7 cellular contexts compared by ENCODE assay signal in the genomic region with DNA sequence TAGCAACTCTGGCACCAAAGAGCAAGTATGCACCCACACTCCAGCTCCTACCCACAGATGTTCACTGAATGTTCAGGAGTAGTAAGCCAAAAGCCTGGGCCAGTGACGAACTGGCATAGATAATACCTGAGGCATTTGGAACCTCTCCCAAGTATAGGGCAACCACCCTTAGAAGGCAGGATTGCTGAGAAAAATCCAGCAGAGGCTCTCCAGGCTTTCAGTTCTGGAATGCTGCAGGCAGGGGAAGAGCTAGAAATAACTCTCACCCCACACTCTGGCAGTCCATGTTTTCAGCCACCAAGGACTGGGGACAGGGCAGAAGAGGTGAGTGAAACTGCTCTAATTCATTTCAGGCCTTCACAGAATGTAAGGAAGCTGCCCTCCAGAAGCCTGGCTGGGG.
A peak's percentile ranks its signal among the peaks of the same experiment; 100 is the strongest.
DNase-seq lines count a peak whose midpoint lies in the region; ATAC-seq and TF ChIP-seq lines count a peak whose summit lies in the region.
"Not testable (repeated sequence)": the region's sequence is repeated elsewhere in the genome, so short reads cannot be mapped to it uniquely, and the experiment has no call there.

No MANE protein-coding gene starts in this region.

- not testable (repeated sequence) for TF ChIP-seq CTCF in Panc1 (IDR thresholded peaks at IDR 0.05); heart left ventricle (IDR thresholded peaks at IDR 0.05); left ventricle myocardium inferior (IDR thresholded peaks at IDR 0.05; ENCODE audit: borderline replicate concordance); mucosa of descending colon (IDR thresholded peaks at IDR 0.05); upper lobe of right lung (IDR thresholded peaks at IDR 0.05)

- ATAC-seq in Panc1 = peak; percentile 53; the same call in 1 of the 2 replicates
- ATAC-seq in Right ventricle myocardium superior (ENCODE audit: poor library complexity) = peak; percentile 90
- ATAC-seq in heart left ventricle = peak; percentile 78 to 92 (median 86)
- ATAC-seq in left lobe of liver = peak; percentile 87
- peak; percentile 10 for ATAC-seq in mucosa of descending colon
- ATAC-seq in upper lobe of right lung = peak; percentile 22

- not testable (repeated sequence) for H3K27ac ChIP-seq in Panc1 (ENCODE audit: low read length); upper lobe of right lung
- H3K27ac ChIP-seq in heart left ventricle (peak overlapping the region in 1 of 12 donors; percentile 34), left ventricle myocardium inferior (replicated peaks) (peak overlapping the region; percentile 23)

- H3K9me3 ChIP-seq in Panc1 (ENCODE audit: control insufficient read depth, insufficient read depth, low read depth, low read length); mucosa of descending colon; upper lobe of right lung: not testable (repeated sequence)
- H3K9me3 ChIP-seq in heart left ventricle (peaks cover 0 to 14% (median 0%) of the 10 kb centered on the region in 12 donors), left ventricle myocardium inferior (replicated peaks) (peaks cover 15% of the 10 kb centered on the region)

- BruUV-seq in Panc1 (replicated peaks; lab: Mats Ljungman, UMichigan) = not testable (repeated sequence)

- not testable (repeated sequence) for H3K27me3 ChIP-seq in Panc1 (ENCODE audit: control insufficient read depth, insufficient read depth, low read length); heart left ventricle; left ventricle myocardium inferior (ENCODE audit: low read depth); upper lobe of right lung

- POLR2A ChIA-PET in Panc1 (lab: Charles Lee) = not testable (repeated sequence)

- TF ChIP-seq POLR2A in heart left ventricle (IDR thresholded peaks at IDR 0.05) = not testable (repeated sequence)

- not testable (repeated sequence) for H3K4me3 ChIP-seq in Panc1 (ENCODE audit: low read depth in 2 of 2, low read length in 2 of 2); heart left ventricle; left ventricle myocardium inferior; mucosa of descending colon; upper lobe of right lung

- intact Hi-C loops in Panc1 (cut with micrococcal nuclease; ENCODE audit: unreplicated experiment); Right ventricle myocardium superior (cut with DNase I); heart left ventricle (cut with DNase I); left ventricle myocardium inferior (cut with micrococcal nuclease); mucosa of descending colon (cut with DNase I, micrococcal nuclease); upper lobe of right lung (cut with DNase I): not testable (repeated sequence)

- in situ Hi-C loops in Panc1 (cut with HindIII; ENCODE audit: low pct_unique_long_range_greater_than_20kb, low sequenced_read_pairs) = not testable (repeated sequence)

- CTCF ChIA-PET in Panc1 (lab: Charles Lee) = not testable (repeated sequence)

- H3K4me1 ChIP-seq in Panc1 (ENCODE audit: control insufficient read depth, insufficient read depth, low read length); heart left ventricle; left ventricle myocardium inferior; mucosa of descending colon (ENCODE audit: low read depth); upper lobe of right lung: not testable (repeated sequence)

- DNase-seq in Panc1 (ENCODE audit: low read depth, low spot score); Right ventricle myocardium superior; heart left ventricle; left ventricle myocardium inferior; left lobe of liver (ENCODE audit: low spot score); mucosa of descending colon; upper lobe of right lung: not testable (repeated sequence)

- H3K36me3 ChIP-seq in Panc1 (ENCODE audit: control insufficient read depth, insufficient read depth, low read length); heart left ventricle; left ventricle myocardium inferior; mucosa of descending colon (ENCODE audit: low read depth); upper lobe of right lung: not testable (repeated sequence)

- no CpG with 5 or more reads among the region's 1 CpG for WGBS in heart left ventricle, 4 donors

Comparison
In these comparisons a context has a peak if more than half of its experiments do, and no peak if none do; other contexts are left out.
1. ATAC-seq: peak in every context shown above with its lines; median percentile 90 in Right ventricle myocardium superior; 87 in left lobe of liver; 86 in heart left ventricle; 53 in Panc1; 22 in upper lobe of right lung; 10 in mucosa of descending colon.